ENCODE assay signal across 20 cellular contexts in genomic region chr10:6501931-6502330, GRCh38.
A peak's percentile ranks its signal among the peaks of the same experiment; 100 is the strongest.
DNase-seq lines count a peak whose midpoint lies in the region; ATAC-seq lines count a peak whose summit lies in the region.
"Had no signal": no experiment of that assay in that cellular context is flagged by ENCODE, and none has a peak within 500 bp of the region (broad histone marks: within the 10 kb centered on the region; RNA-seq: fewer than 3 reads in every experiment).

No MANE protein-coding gene starts in this region.

- DNase-seq in stimulated activated naive CD8-positive, alpha-beta T cell treated with anti-CD3 and anti-CD28 coated beads, Interleukin-15, Interleukin-2, amounts not matched to agents 100 U/mL and 50 U/mL, for 24 hours: no peak
- DNase-seq in immature natural killer cell (no peak), NCI-H510A treated with DMSO at 0.1 percent for 48 hours (lab: John Stamatoyannopoulos, UW) (no peak)
- DNase-seq: activated CD4-positive, alpha-beta T cell treated with anti-CD3 and anti-CD28 coated beads for 48 hours; amniotic stem cell; caudate nucleus; DMS79 treated with DMSO at 0.1 percent for 48 hours; erythroblast; lower lobe of right lung; NCI-H1092 treated with DMSO at 0.1 percent for 48 hours; NCI-H2081; NCI-H446 treated with DMSO at 0.1 percent for 48 hours; NK-92 treated with Interleukin-12 subunit alpha and Interleukin-12 subunit beta, amount 100 ng/mL, for 24 hours; stimulated activated naive B cell treated with anti-CD40 and anti-IgM and Interleukin-4, amounts not matched to agents 10 μg/mL and 1 μg/mL and 100 μg/mL, for 72 hours had no signal

- no peaks in the 10 kb centered on the region for H3K27me3 Mint-ChIP-seq in stimulated activated naive CD8-positive, alpha-beta T cell treated with anti-CD3 and anti-CD28 coated beads, Interleukin-15, Interleukin-2, amounts not matched to agents 100 ng/mL and 50 ng/mL, for 24 hours
- H3K27me3 Mint-ChIP-seq in activated T-helper 17 cell treated with anti-CD3 and anti-CD28 coated beads, Interleukin-2, amount 50 U/mL, for 72 hours: no peaks in the 10 kb centered on the region
- H3K27me3 Mint-ChIP-seq in immature natural killer cell (ENCODE audit: low read depth in 3 of 3): peaks cover 0 to 4% (median 1%) of the 10 kb centered on the region in 3 donors

- H3K9me3 Mint-ChIP-seq in stimulated activated naive CD8-positive, alpha-beta T cell treated with anti-CD3 and anti-CD28 coated beads, Interleukin-15, Interleukin-2, amounts not matched to agents 100 ng/mL and 50 ng/mL, for 24 hours: no peaks in the 10 kb centered on the region
- H3K9me3 Mint-ChIP-seq in activated T-helper 17 cell treated with anti-CD3 and anti-CD28 coated beads, Interleukin-2, amount 50 U/mL, for 72 hours: no peaks in the 10 kb centered on the region
- H3K9me3 Mint-ChIP-seq in immature natural killer cell: no peaks in the 10 kb centered on the region

- H3K4me3 Mint-ChIP-seq in stimulated activated naive CD8-positive, alpha-beta T cell treated with anti-CD3 and anti-CD28 coated beads, Interleukin-15, Interleukin-2, amounts not matched to agents 100 ng/mL and 50 ng/mL, for 24 hours: peak overlapping the region; percentile 9
- H3K4me3 Mint-ChIP-seq in activated T-helper 17 cell treated with anti-CD3 and anti-CD28 coated beads, Interleukin-2, amount 50 U/mL, for 72 hours: peak overlapping the region; percentile 56
- H3K4me3 Mint-ChIP-seq in immature natural killer cell: no peak overlapping the region
- H3K4me3 Mint-ChIP-seq: stimulated activated naive B cell treated with anti-CD40 and anti-IgM and Interleukin-4, amounts not matched to agents 10 μg/mL and 1 μg/mL and 100 μg/mL, for 72 hours had no signal

- ATAC-seq in stimulated activated naive CD8-positive, alpha-beta T cell treated with anti-CD3 and anti-CD28 coated beads, Interleukin-15, Interleukin-2, amounts not matched to agents 100 U/mL and 50 U/mL, for 24 hours: no peak
- ATAC-seq in activated T-helper 17 cell treated with anti-CD3 and anti-CD28 coated beads, Interleukin-2, amount 50 U/mL, for 72 hours (replicated peaks): no peak
- no peak for ATAC-seq in GM21528 (IDR thresholded peaks at IDR 0.05; ENCODE audit: low FRiP score, unreplicated experiment)
- ATAC-seq in GM21367 (IDR thresholded peaks at IDR 0.05; ENCODE audit: unreplicated experiment): no peak
- ATAC-seq in HG02678 (IDR thresholded peaks at IDR 0.05; ENCODE audit: unreplicated experiment): no peak
- ATAC-seq: lower lobe of right lung; sciatic nerve; stimulated activated naive B cell treated with anti-CD40 and anti-IgM and Interleukin-4, amounts not matched to agents 10 μg/mL and 1 μg/mL and 100 μg/mL, for 72 hours had no signal

- peaks cover 57% of the 10 kb centered on the region for H3K4me1 Mint-ChIP-seq in stimulated activated naive CD8-positive, alpha-beta T cell treated with anti-CD3 and anti-CD28 coated beads, Interleukin-15, Interleukin-2, amounts not matched to agents 100 ng/mL and 50 ng/mL, for 24 hours (ENCODE audit: low read depth)
- H3K4me1 Mint-ChIP-seq in activated T-helper 17 cell treated with anti-CD3 and anti-CD28 coated beads, Interleukin-2, amount 50 U/mL, for 72 hours: peaks cover 56% of the 10 kb centered on the region
- peaks cover 42 to 45% of the 10 kb centered on the region in 2 donors for H3K4me1 Mint-ChIP-seq in immature natural killer cell

- peaks cover 59% of the 10 kb centered on the region for H3K36me3 Mint-ChIP-seq in stimulated activated naive CD8-positive, alpha-beta T cell treated with anti-CD3 and anti-CD28 coated beads, Interleukin-15, Interleukin-2, amounts not matched to agents 100 ng/mL and 50 ng/mL, for 24 hours (ENCODE audit: low read depth)
- peaks cover 53% of the 10 kb centered on the region for H3K36me3 Mint-ChIP-seq in activated T-helper 17 cell treated with anti-CD3 and anti-CD28 coated beads, Interleukin-2, amount 50 U/mL, for 72 hours (ENCODE audit: low read depth)
- H3K36me3 Mint-ChIP-seq in immature natural killer cell: peaks cover 42 to 47% (median 44%) of the 10 kb centered on the region in 3 donors

- H3K27ac Mint-ChIP-seq in stimulated activated naive CD8-positive, alpha-beta T cell treated with anti-CD3 and anti-CD28 coated beads, Interleukin-15, Interleukin-2, amounts not matched to agents 100 ng/mL and 50 ng/mL, for 24 hours: peak overlapping the region; percentile 91
- peak overlapping the region; percentile 51 for H3K27ac Mint-ChIP-seq in activated T-helper 17 cell treated with anti-CD3 and anti-CD28 coated beads, Interleukin-2, amount 50 U/mL, for 72 hours
- H3K27ac Mint-ChIP-seq in immature natural killer cell: peak overlapping the region; percentile 78 to 89 (median 84)
- H3K27ac Mint-ChIP-seq: stimulated activated naive B cell treated with anti-CD40 and anti-IgM and Interleukin-4, amounts not matched to agents 10 μg/mL and 1 μg/mL and 100 μg/mL, for 72 hours had no signal

Comparison
In these comparisons a context has a peak if more than half of its experiments do, and no peak if none do; other contexts are left out.
1. H3K4me3 Mint-ChIP-seq: peak in stimulated activated naive CD8-positive, alpha-beta T cell treated with anti-CD3 and anti-CD28 coated beads, Interleukin-15, Interleukin-2, amounts not matched to agents 100 ng/mL and 50 ng/mL, for 24 hours (single experiment) and activated T-helper 17 cell treated with anti-CD3 and anti-CD28 coated beads, Interleukin-2, amount 50 U/mL, for 72 hours (single experiment); none in immature natural killer cell (0 of 5).
2. Peak in every context shown above with its lines, with median percentiles within 50 percentile points of each other: H3K27ac Mint-ChIP-seq.